In genomic region chr11:47152953-47153950, GRCh38 we compare ENCODE assay signal across 8 cellular contexts. TPM values are rescaled to one million over a fixed set of nuclear protein-coding genes. Genes with fewer than 3 reads are reported as not detected.
DNase-seq lines count a peak whose midpoint lies in the region; ATAC-seq lines count a peak whose summit lies in the region.

No MANE protein-coding gene starts in this region.

- DNase-seq in DMS153 treated with DMSO at 0.1 percent for 48 hours (lab: John Stamatoyannopoulos, UW; ENCODE audit: unreplicated experiment) (peak; percentile 86), NCI-H774 (lab: John Stamatoyannopoulos, UW) (peak; percentile 74), epidermal melanocyte (ENCODE audit: insufficient read length, low spot score) (peak; percentile 95), middle frontal gyrus (ENCODE audit: extremely low spot score, low spot score) (peak; percentile 83)
- DNase-seq in activated CD8-positive, alpha-beta memory T cell treated with anti-CD3 and anti-CD28 coated beads, Interleukin-2, amount 10 ng/mL, durations not matched to agents 7 days and 5 days = peak; percentile 65
- DNase-seq in stimulated activated naive CD8-positive, alpha-beta T cell treated with anti-CD3 and anti-CD28 coated beads, Interleukin-15, Interleukin-2, amounts not matched to agents 100 U/mL and 50 U/mL, for 24 hours = peak; percentile 68

- H3K4me1 Mint-ChIP-seq in activated CD8-positive, alpha-beta memory T cell treated with anti-CD3 and anti-CD28 coated beads, Interleukin-2, amount 10 ng/mL, durations not matched to agents 7 days and 5 days = peaks cover 32% of the 10 kb centered on the region

- no peaks in the 10 kb centered on the region for H3K27me3 Mint-ChIP-seq in activated CD8-positive, alpha-beta memory T cell treated with anti-CD3 and anti-CD28 coated beads, Interleukin-2, amount 10 ng/mL, durations not matched to agents 7 days and 5 days

- CTCF ChIA-PET in activated CD8-positive, alpha-beta memory T cell treated with anti-CD3 and anti-CD28 coated beads, Interleukin-2, amount 10 ng/mL, durations not matched to agents 7 days and 5 days (lab: Charles Lee) = interaction anchor here (0.6 to 5.7 kb wide), 40 partner anchors 8 to 519 kb away, joined by 3 to 32 read pairs (median 4); partner anchors contain the start of genes ACP2, ARFGAP2, CKAP5 and CSTPP1

- H3K9me3 Mint-ChIP-seq in activated CD8-positive, alpha-beta memory T cell treated with anti-CD3 and anti-CD28 coated beads, Interleukin-2, amount 10 ng/mL, durations not matched to agents 7 days and 5 days (ENCODE audit: low read depth) = no peaks in the 10 kb centered on the region

- ATAC-seq in HG02973 (IDR thresholded peaks at IDR 0.05; ENCODE audit: unreplicated experiment) (peak; percentile 67), HG03108 (IDR thresholded peaks at IDR 0.05; ENCODE audit: unreplicated experiment) (no peak)
- peak; percentile 56 for ATAC-seq in activated CD8-positive, alpha-beta memory T cell treated with anti-CD3 and anti-CD28 coated beads, Interleukin-2, amount 10 ng/mL, durations not matched to agents 7 days and 5 days
- ATAC-seq in stimulated activated naive CD8-positive, alpha-beta T cell treated with anti-CD3 and anti-CD28 coated beads, Interleukin-15, Interleukin-2, amounts not matched to agents 100 U/mL and 50 U/mL, for 24 hours = peak; percentile 50

- H3K27ac Mint-ChIP-seq in activated CD8-positive, alpha-beta memory T cell treated with anti-CD3 and anti-CD28 coated beads, Interleukin-2, amount 10 ng/mL, durations not matched to agents 7 days and 5 days = no peak overlapping the region

- H3K4me3 Mint-ChIP-seq in activated CD8-positive, alpha-beta memory T cell treated with anti-CD3 and anti-CD28 coated beads, Interleukin-2, amount 10 ng/mL, durations not matched to agents 7 days and 5 days = no peak overlapping the region

- no peaks in the 10 kb centered on the region for H3K36me3 Mint-ChIP-seq in activated CD8-positive, alpha-beta memory T cell treated with anti-CD3 and anti-CD28 coated beads, Interleukin-2, amount 10 ng/mL, durations not matched to agents 7 days and 5 days

RNA-seq across cellular contexts. Expression of gene ARFGAP2, which starts 23.4 kb away (rescaled TPM):
- total RNA-seq in activated CD8-positive, alpha-beta memory T cell treated with anti-CD3 and anti-CD28 coated beads, Interleukin-2, amount 10 ng/mL, durations not matched to agents 7 days and 5 days = 100 to 1,000 TPM; 103 TPM

RNA-seq across cellular contexts. Expression of gene PACSIN3, which starts 33.0 kb away (rescaled TPM):
- total RNA-seq in activated CD8-positive, alpha-beta memory T cell treated with anti-CD3 and anti-CD28 coated beads, Interleukin-2, amount 10 ng/mL, durations not matched to agents 7 days and 5 days = 1 to 10 TPM in 1 of 2 experiments, under 1 TPM in 1; 0.64 to 2.2 TPM
